ENCODE assay signal across 1 cellular context in the genomic region with DNA sequence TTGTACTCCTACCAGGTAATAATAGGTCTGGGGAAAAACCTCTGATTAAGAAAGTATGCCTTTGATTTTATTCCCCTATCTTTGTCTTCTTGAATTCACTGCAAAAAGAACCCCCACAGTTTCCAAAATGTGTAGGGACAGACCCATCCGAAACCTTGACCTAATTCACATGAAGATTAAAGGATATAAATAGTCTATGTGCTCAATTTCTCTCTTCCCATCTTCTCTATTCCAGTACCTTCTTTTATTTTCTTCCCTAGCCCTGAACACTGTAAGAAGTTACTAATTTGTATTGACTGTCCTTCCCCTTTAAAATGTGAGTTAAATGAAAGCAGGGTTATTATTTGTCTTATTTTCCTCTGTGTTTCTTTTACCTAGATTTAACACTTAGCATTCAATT.
TF ChIP-seq lines count a peak whose summit lies in the region.

No MANE protein-coding gene starts in this region.

TF ChIP-seq in HepG2, 621 proteins besides CTCF, POLR2A, EP300 and RAD21:
- no peak for TF ChIP-seq MAF1 (CRISPR knock-in tag; IDR thresholded peaks at IDR 0.05; ENCODE audit: borderline replicate concordance)
- TF ChIP-seq, protein P1, sequence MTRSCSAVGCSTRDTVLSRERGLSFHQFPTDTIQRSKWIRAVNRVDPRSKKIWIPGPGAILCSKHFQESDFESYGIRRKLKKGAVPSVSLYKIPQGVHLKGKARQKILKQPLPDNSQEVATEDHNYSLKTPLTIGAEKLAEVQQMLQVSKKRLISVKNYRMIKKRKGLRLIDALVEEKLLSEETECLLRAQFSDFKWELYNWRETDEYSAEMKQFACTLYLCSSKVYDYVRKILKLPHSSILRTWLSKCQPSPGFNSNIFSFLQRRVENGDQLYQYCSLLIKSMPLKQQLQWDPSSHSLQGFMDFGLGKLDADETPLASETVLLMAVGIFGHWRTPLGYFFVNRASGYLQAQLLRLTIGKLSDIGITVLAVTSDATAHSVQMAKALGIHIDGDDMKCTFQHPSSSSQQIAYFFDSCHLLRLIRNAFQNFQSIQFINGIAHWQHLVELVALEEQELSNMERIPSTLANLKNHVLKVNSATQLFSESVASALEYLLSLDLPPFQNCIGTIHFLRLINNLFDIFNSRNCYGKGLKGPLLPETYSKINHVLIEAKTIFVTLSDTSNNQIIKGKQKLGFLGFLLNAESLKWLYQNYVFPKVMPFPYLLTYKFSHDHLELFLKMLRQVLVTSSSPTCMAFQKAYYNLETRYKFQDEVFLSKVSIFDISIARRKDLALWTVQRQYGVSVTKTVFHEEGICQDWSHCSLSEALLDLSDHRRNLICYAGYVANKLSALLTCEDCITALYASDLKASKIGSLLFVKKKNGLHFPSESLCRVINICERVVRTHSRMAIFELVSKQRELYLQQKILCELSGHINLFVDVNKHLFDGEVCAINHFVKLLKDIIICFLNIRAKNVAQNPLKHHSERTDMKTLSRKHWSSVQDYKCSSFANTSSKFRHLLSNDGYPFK (CRISPR knock-in tag; IDR thresholded peaks at IDR 0.05; ENCODE audit: borderline replicate concordance), result no peak
- no peak for TF ChIP-seq ZNF230 (CRISPR knock-in tag; IDR thresholded peaks at IDR 0.05)
- no peak for TF ChIP-seq ZFP41 (CRISPR knock-in tag; IDR thresholded peaks at IDR 0.05; ENCODE audit: borderline replicate concordance)
- TF ChIP-seq CBX1 (IDR thresholded peaks at IDR 0.05; ENCODE audit: low read depth), result no peak
- TF ChIP-seq, protein P2, sequence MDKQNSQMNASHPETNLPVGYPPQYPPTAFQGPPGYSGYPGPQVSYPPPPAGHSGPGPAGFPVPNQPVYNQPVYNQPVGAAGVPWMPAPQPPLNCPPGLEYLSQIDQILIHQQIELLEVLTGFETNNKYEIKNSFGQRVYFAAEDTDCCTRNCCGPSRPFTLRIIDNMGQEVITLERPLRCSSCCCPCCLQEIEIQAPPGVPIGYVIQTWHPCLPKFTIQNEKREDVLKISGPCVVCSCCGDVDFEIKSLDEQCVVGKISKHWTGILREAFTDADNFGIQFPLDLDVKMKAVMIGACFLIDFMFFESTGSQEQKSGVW (CRISPR knock-in tag; IDR thresholded peaks at IDR 0.05; ENCODE audit: borderline replicate concordance), result no peak
- no peak for TF ChIP-seq MIXL1 (CRISPR knock-in tag; IDR thresholded peaks at IDR 0.05)
- no peak for TF ChIP-seq ZNF850 (CRISPR knock-in tag; conservative IDR thresholded peaks at IDR 0.05)
- TF ChIP-seq NPAS2 (CRISPR knock-in tag; IDR thresholded peaks at IDR 0.05; ENCODE audit: borderline replicate concordance), result no peak
- no peak for TF ChIP-seq ZNF766 (CRISPR knock-in tag; IDR thresholded peaks at IDR 0.05; ENCODE audit: borderline replicate concordance)
- TF ChIP-seq ZNF10 (CRISPR knock-in tag; IDR thresholded peaks at IDR 0.05; ENCODE audit: borderline replicate concordance, low read depth), result no peak
- TF ChIP-seq ZNF616 (CRISPR knock-in tag; IDR thresholded peaks at IDR 0.05; ENCODE audit: low read depth), result no peak
